ENCODE assay signal across 24 cellular contexts in genomic region chr4:160595646-160596045, GRCh38.
"Had no signal": no experiment of that assay in that cellular context is flagged by ENCODE, and none has a peak within 500 bp of the region (broad histone marks: within the 10 kb centered on the region; RNA-seq: fewer than 3 reads in every experiment).

No MANE protein-coding gene starts in this region.

- H3K9me3 ChIP-seq: colonic mucosa, esophagus muscularis mucosa, esophagus squamous epithelium, gastrocnemius medialis, gastroesophageal sphincter, heart left ventricle had no signal

- H3K27ac ChIP-seq: colonic mucosa, coronary artery, dorsolateral prefrontal cortex, epithelial cell of prostate, esophagus muscularis mucosa, esophagus squamous epithelium, foreskin keratinocyte, gastrocnemius medialis, gastroesophageal sphincter, heart left ventricle, heart right ventricle had no signal

- H3K36me3 ChIP-seq: colonic mucosa, esophagus muscularis mucosa, esophagus squamous epithelium, gastrocnemius medialis, gastroesophageal sphincter, heart left ventricle, heart right ventricle had no signal

- H3K4me1 ChIP-seq: colonic mucosa, esophagus muscularis mucosa, esophagus squamous epithelium, foreskin keratinocyte, gastrocnemius medialis, gastroesophageal sphincter, heart left ventricle, heart right ventricle had no signal

- H3K27me3 ChIP-seq: colonic mucosa, esophagus muscularis mucosa, esophagus squamous epithelium, foreskin keratinocyte, gastrocnemius medialis, gastroesophageal sphincter, heart left ventricle, heart right ventricle had no signal

- DNase-seq: colonic mucosa; cortex of kidney; dermis blood vessel endothelial cell; dorsolateral prefrontal cortex; effector CD4-positive, alpha-beta T cell; effector CD8-positive, alpha-beta T cell; effector memory CD4-positive, alpha-beta T cell; effector memory CD8-positive, alpha-beta T cell; endodermal cell; erythroblast; esophagus squamous epithelium; foreskin fibroblast; foreskin keratinocyte; foreskin melanocyte; gastrocnemius medialis; glutamatergic neuron; head of caudate nucleus; heart left ventricle; heart right ventricle had no signal

- H3K4me3 ChIP-seq: colonic mucosa, coronary artery, dorsolateral prefrontal cortex, esophagus muscularis mucosa, esophagus squamous epithelium, gastrocnemius medialis, gastroesophageal sphincter, heart left ventricle, heart right ventricle had no signal

- ATAC-seq: effector memory CD8-positive, alpha-beta T cell; esophagus mucosa; foreskin keratinocyte; gastrocnemius medialis; gastroesophageal sphincter; heart left ventricle; heart right ventricle had no signal
